In genomic region chr4:155866177-155866576, GRCh38 we compare ENCODE assay signal across 12 cellular contexts. TPM values are rescaled to one million over a fixed set of nuclear protein-coding genes. Genes with fewer than 3 reads are reported as not detected.
"Had no signal": no experiment of that assay in that cellular context is flagged by ENCODE, and none has a peak within 500 bp of the region (broad histone marks: within the 10 kb centered on the region; RNA-seq: fewer than 3 reads in every experiment).

Gene ASIC5, minus strand, starts transcription at chr4:155866277. Its CDS starts 51 bp downstream, at chr4:155866226.

- H3K4me3 ChIP-seq: GM23248, HAP-1 had no signal

- H3K27ac ChIP-seq: GM23248, HL-60 had no signal

- H2AFZ ChIP-seq: GM23248 had no signal

- ATAC-seq: HCT116, HepG2 had no signal

- H3K36me3 ChIP-seq: HAP-1 had no signal

- H3K4me1 ChIP-seq: HAP-1 had no signal

- H3K9me3 ChIP-seq: HAP-1 had no signal

- H3K9ac ChIP-seq: GM23248 had no signal

- DNase-seq: GM23248, GOT3, H7, HFFc6, KBM-7 had no signal

RNA-seq across cellular contexts. Expression of gene ASIC5, which starts in this region (rescaled TPM):
- total RNA-seq: GM23248, H4, H7, HepG2, HFFc6, HT1080 had no signal
- polyA plus RNA-seq: GM23248, HepG2, IgD-negative memory B cell had no signal
